17 cellular contexts compared by ENCODE assay signal in genomic region chr10:36801660-36802059, GRCh38.
DNase-seq lines count a peak whose midpoint lies in the region; ATAC-seq, FAIRE-seq and TF ChIP-seq lines count a peak whose summit lies in the region.
"Had no signal": no experiment of that assay in that cellular context is flagged by ENCODE, and none has a peak within 500 bp of the region (broad histone marks: within the 10 kb centered on the region; RNA-seq: fewer than 3 reads in every experiment).

No MANE protein-coding gene starts in this region.

- H3K36me3 ChIP-seq in lung (ENCODE audit: control insufficient read depth in 2 of 2, insufficient read depth in 2 of 2, low read length in 2 of 2) (no peaks in the 10 kb centered on the region), thyroid gland (no peaks in the 10 kb centered on the region)

- H3K9me3 ChIP-seq in lung (ENCODE audit: control insufficient read depth in 2 of 2, insufficient read depth in 1 of 2, low read length in 1 of 2): peaks cover 0 to 2% of the 10 kb centered on the region in 2 donors
- H3K9me3 ChIP-seq in thyroid gland: no peaks in the 10 kb centered on the region

- TF ChIP-seq CTCF in chondrocyte (IDR thresholded peaks at IDR 0.05): no peak
- no peak for TF ChIP-seq CTCF in lung (IDR thresholded peaks at IDR 0.05; ENCODE audit: control extremely low read depth, extremely low read depth)
- no peak for TF ChIP-seq CTCF in thyroid gland (IDR thresholded peaks at IDR 0.05)

- H3K27ac ChIP-seq in lung (ENCODE audit: low read depth in 1 of 2, low read length in 1 of 2) (no peak overlapping the region), thyroid gland (peak overlapping the region; percentile 89 to 98 (median 97))

- H3K4me1 Mint-ChIP-seq in chondrocyte (ENCODE audit: low read depth): peaks cover 27% of the 10 kb centered on the region
- H3K4me1 Mint-ChIP-seq: CD8-positive, alpha-beta memory T cell; IgD-negative memory B cell had no signal

- TF ChIP-seq POLR2A in thyroid gland (IDR thresholded peaks at IDR 0.05): no peak

- peaks cover 2% of the 10 kb centered on the region for H3K27me3 Mint-ChIP-seq in chondrocyte (ENCODE audit: low read depth)
- H3K27me3 Mint-ChIP-seq: CD8-positive, alpha-beta memory T cell; IgD-negative memory B cell had no signal

- DNase-seq in chondrocyte (ENCODE audit: low spot score) (no peak), lung (ENCODE audit: low spot score) (peak; percentile 33), thyroid gland (peak; percentile 66 to 71), superior temporal gyrus (ENCODE audit: extremely low spot score) (no peak), NCI-H510A (lab: John Stamatoyannopoulos, UW) (no peak), 8988T (no peak)
- DNase-seq: CD8-positive, alpha-beta memory T cell; EL; NCI-H1436; NCI-H226; NCI-H526 treated with DMSO at 0.1 percent for 48 hours; NK-92 treated with Interleukin-12 subunit alpha and Interleukin-12 subunit beta, amount 100 ng/mL, for 24 hours; OCI-M1 had no signal

- H3K4me1 ChIP-seq in lung (ENCODE audit: control insufficient read depth in 2 of 2, insufficient read depth in 2 of 2, low read length in 2 of 2) (peaks cover 5 to 6% of the 10 kb centered on the region in 2 donors), thyroid gland (peaks cover 34 to 39% of the 10 kb centered on the region in 2 donors)

- peak; percentile 92 for FAIRE-seq in TTC549 (lab: Jason Lieb, UNC)

- H3K27me3 ChIP-seq in lung (ENCODE audit: control insufficient read depth, insufficient read depth) (no peaks in the 10 kb centered on the region), thyroid gland (no peaks in the 10 kb centered on the region)

- WGBS in lung, 2 donors: 44 to 62% methylated on average over 3 of the region's 3 CpGs
- 24 to 25% methylated on average over 3 of the region's 3 CpGs for WGBS in thyroid gland, 2 donors

- intact Hi-C loops in thyroid gland (cut with DNase I): no loop called here

- H3K4me3 Mint-ChIP-seq in chondrocyte (ENCODE audit: unreplicated experiment): no peak overlapping the region
- H3K4me3 Mint-ChIP-seq: CD8-positive, alpha-beta memory T cell; IgD-negative memory B cell had no signal

- peak overlapping the region; percentile 75 for H3K27ac Mint-ChIP-seq in chondrocyte (ENCODE audit: unreplicated experiment)
- H3K27ac Mint-ChIP-seq: CD8-positive, alpha-beta memory T cell; IgD-negative memory B cell had no signal

- ATAC-seq in lung (ENCODE audit: insufficient read depth, low FRiP score) (no peak), HG03108 (IDR thresholded peaks at IDR 0.05; ENCODE audit: unreplicated experiment) (no peak)
- ATAC-seq: HCT116 had no signal

- no peaks in the 10 kb centered on the region for H3K36me3 Mint-ChIP-seq in chondrocyte (ENCODE audit: low read depth)
- H3K36me3 Mint-ChIP-seq: CD8-positive, alpha-beta memory T cell; IgD-negative memory B cell had no signal

- H3K4me3 ChIP-seq in lung (no peak overlapping the region), thyroid gland (replicated peaks in 1 of 3) (no peak overlapping the region)

- H3K9me3 Mint-ChIP-seq in chondrocyte (ENCODE audit: low read depth): no peaks in the 10 kb centered on the region
- H3K9me3 Mint-ChIP-seq: IgD-negative memory B cell had no signal

Comparison
In these comparisons a context has a peak if more than half of its experiments do, and no peak if none do; other contexts are left out.
1. DNase-seq: peak in lung (single experiment) and thyroid gland (2 of 2); none in chondrocyte (single experiment), superior temporal gyrus (single experiment), NCI-H510A (single experiment) and 8988T (single experiment).
2. H3K27ac ChIP-seq: peak in thyroid gland (3 of 3); none in lung (0 of 2).